ENCODE assay signal across 11 cellular contexts in genomic region chrX:115958687-115959359, GRCh38.
DNase-seq lines count a peak whose midpoint lies in the region; ATAC-seq and TF ChIP-seq lines count a peak whose summit lies in the region.
"Had no signal": no experiment of that assay in that cellular context is flagged by ENCODE, and none has a peak within 500 bp of the region (broad histone marks: within the 10 kb centered on the region; RNA-seq: fewer than 3 reads in every experiment).

No MANE protein-coding gene starts in this region.

- no peak for TF ChIP-seq POLR2A in transverse colon (IDR thresholded peaks at IDR 0.05)

- H3K4me3 ChIP-seq in WERI-Rb-1 (ENCODE audit: low read depth, low read length) (peak overlapping the region; percentile 41), transverse colon (no peak overlapping the region)
- H3K4me3 ChIP-seq: SJSA1 had no signal

- peak; percentile 55 for ATAC-seq in GM18907 (IDR thresholded peaks at IDR 0.05; ENCODE audit: unreplicated experiment)

- peaks cover 15% of the 10 kb centered on the region for H3K27me3 ChIP-seq in WERI-Rb-1 (ENCODE audit: insufficient read depth, low read depth, severe bottlenecking)
- H3K27me3 ChIP-seq in transverse colon = no peaks in the 10 kb centered on the region
- H3K27me3 ChIP-seq: SJSA1 had no signal

- H3K4me1 ChIP-seq in transverse colon = peaks cover 0 to 4% (median 0%) of the 10 kb centered on the region in 4 donors
- H3K4me1 ChIP-seq: SJSA1 had no signal

- H3K27ac ChIP-seq in WERI-Rb-1 (no peak overlapping the region; the same call in 1 of the 2 replicates), transverse colon (no peak overlapping the region)
- H3K27ac ChIP-seq: SJSA1 had no signal

- intact Hi-C loops in transverse colon (cut with DNase I; ENCODE audit: low total_unique reads) = no loop called here

- no peak for TF ChIP-seq EP300 in transverse colon (IDR thresholded peaks at IDR 0.05; ENCODE audit: low read depth)

- DNase-seq in A172 (ENCODE audit: low spot score) = peak; percentile 1
- peak; percentile 16 for DNase-seq in NCI-H1417 treated with DMSO at 0.1 percent for 48 hours (lab: John Stamatoyannopoulos, UW)
- peak; percentile 28 for DNase-seq in WERI-Rb-1
- DNase-seq in middle frontal gyrus (ENCODE audit: extremely low spot score, low spot score) = no peak
- DNase-seq in transverse colon = no peak
- no peak for DNase-seq in SIG-M5 (lab: John Stamatoyannopoulos, UW)
- no peak for DNase-seq in NK-92 (lab: John Stamatoyannopoulos, UW; ENCODE audit: unreplicated experiment)
- DNase-seq: activated CD4-positive, alpha-beta T cell treated with anti-CD3 and anti-CD28 coated beads for 4 hours; activated effector memory CD4-positive, alpha-beta T cell treated with Interleukin-2 at 50 U/mL for 16 hours had no signal

- TF ChIP-seq CTCF in WERI-Rb-1 (IDR thresholded peaks at IDR 0.05; ENCODE audit: low read depth, low read length) (peak; percentile 39), transverse colon (IDR thresholded peaks at IDR 0.05) (no peak)

- in situ Hi-C loops in transverse colon (cut with MboI; ENCODE audit: low pct_ligation_motif_present in 1 of 4, low pct_unique_long_range_greater_than_20kb in 1 of 4, low sequenced_read_pairs in 3 of 4) = no loop called here

- H3K9me3 ChIP-seq in WERI-Rb-1 (ENCODE audit: severe bottlenecking) (no peaks in the 10 kb centered on the region), transverse colon (no peaks in the 10 kb centered on the region)
- H3K9me3 ChIP-seq: SJSA1 had no signal

- 39% methylated on average over 3 of the region's 3 CpGs; no CpG with 5 or more reads in 1 of the 2 donors for WGBS in transverse colon (ENCODE audit: low coverage in 1 of 2), 2 donors

- H3K36me3 ChIP-seq in WERI-Rb-1 (no peaks in the 10 kb centered on the region), transverse colon (no peaks in the 10 kb centered on the region)
- H3K36me3 ChIP-seq: SJSA1 had no signal

Comparison
In these comparisons a context has a peak if more than half of its experiments do, and no peak if none do; other contexts are left out.
1. DNase-seq: peak in A172 (single experiment), NCI-H1417 treated with DMSO at 0.1 percent for 48 hours (single experiment) and WERI-Rb-1 (single experiment); none in middle frontal gyrus (single experiment), transverse colon (single experiment), SIG-M5 (single experiment) and NK-92 (single experiment).